Comparison of ENCODE assay signal across 8 cellular contexts in the genomic region with DNA sequence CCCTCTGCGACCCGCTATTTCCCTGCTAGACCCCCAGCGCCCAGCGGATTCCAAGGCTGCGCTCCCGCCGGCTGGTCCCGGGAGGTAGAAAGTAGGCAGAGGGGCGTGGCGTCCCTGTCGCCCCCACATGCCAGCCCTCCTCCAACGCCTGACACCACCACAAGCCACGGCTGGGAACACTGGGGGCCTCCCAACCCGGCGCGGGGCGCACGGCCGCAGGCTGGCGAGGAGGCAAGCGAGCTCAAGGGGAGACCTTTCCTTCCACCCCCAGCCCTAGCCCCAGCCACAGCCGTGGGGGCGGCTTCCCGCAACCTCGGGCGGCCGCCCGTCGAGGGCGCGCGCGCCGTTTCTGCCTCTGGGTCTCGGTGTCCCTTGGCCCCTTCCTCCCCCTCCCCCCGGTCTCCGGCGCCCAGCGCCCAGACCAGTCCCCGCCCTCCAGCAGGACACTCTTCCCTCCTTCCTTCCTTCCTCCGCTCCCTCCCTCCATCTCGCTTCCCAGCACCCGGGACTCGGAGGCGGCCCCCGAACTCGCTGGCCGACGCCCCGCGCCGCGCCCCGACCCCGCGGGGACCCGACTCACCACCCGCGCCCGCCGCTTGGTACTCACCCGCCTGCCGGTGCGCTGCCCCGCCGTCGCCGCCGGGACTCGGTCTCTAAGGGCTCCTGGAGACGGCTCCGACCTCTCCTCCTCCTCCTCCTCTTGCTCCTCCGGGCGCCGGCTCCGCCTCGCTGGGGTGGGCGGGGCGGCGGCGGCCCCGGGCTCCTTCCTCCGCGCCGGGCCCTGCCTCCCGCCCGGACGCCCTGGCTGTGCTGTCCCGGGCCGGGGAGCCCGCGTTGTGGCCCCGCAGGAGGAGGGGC. TPM values are rescaled to one million over a fixed set of nuclear protein-coding genes. Genes with fewer than 3 reads are reported as not detected.
DNase-seq lines count a peak whose midpoint lies in the region; ATAC-seq and TF ChIP-seq lines count a peak whose summit lies in the region.

A gene (minus strand): TSS at position 731 of the 858 bp plus-strand sequence. CDS start 125,781 bp downstream, outside the sequence.

- intact Hi-C loops in CD8-positive, alpha-beta T cell (cut with DNase I, micrococcal nuclease): no loop called here
- intact Hi-C loops in Right ventricle myocardium superior (cut with DNase I): loop anchor here (5.0 to 10.0 kb wide), 2 partner anchors 66 to 298 kb away; no protein-coding TSS in a partner anchor

- H3K27me3 Mint-ChIP-seq in CD8-positive, alpha-beta T cell (ENCODE audit: low read depth): peaks cover 53% of the 10 kb centered on the region
- peaks cover 60% of the 10 kb centered on the region for H3K27me3 Mint-ChIP-seq in activated naive CD8-positive, alpha-beta T cell treated with anti-CD3 and anti-CD28 coated beads, Interleukin-2, amount 50 U/mL, for 24 hours

- peaks cover 22% of the 10 kb centered on the region for H3K27me3 ChIP-seq in CD8-positive, alpha-beta T cell (ENCODE audit: insufficient read depth, low read length)

- no peaks in the 10 kb centered on the region for H3K9me3 ChIP-seq in CD8-positive, alpha-beta T cell (ENCODE audit: low read length)

- no peak within 1 kb of the TSS for H3K27ac ChIP-seq in CD8-positive, alpha-beta T cell (ENCODE audit: low read depth, low read length)

- TF ChIP-seq CTCF in CD8-positive, alpha-beta T cell (IDR thresholded peaks at IDR 0.05): no peak
- no peak for TF ChIP-seq CTCF in GM20000 (IDR thresholded peaks at IDR 0.05; ENCODE audit: extremely low read depth, missing control alignments)

- CTCF ChIA-PET in CD8-positive, alpha-beta T cell (lab: Charles Lee): no interaction called here

- H3K4me1 ChIP-seq in CD8-positive, alpha-beta T cell (ENCODE audit: insufficient read depth, low read length): peaks cover 16% of the 10 kb centered on the region

- no peak for ATAC-seq in CD8-positive, alpha-beta T cell
- peak; percentile 73 for ATAC-seq in activated naive CD8-positive, alpha-beta T cell treated with anti-CD3 and anti-CD28 coated beads, Interleukin-2, amount 50 U/mL, for 24 hours
- peak; percentile 91 for ATAC-seq in Right ventricle myocardium superior (ENCODE audit: poor library complexity)
- ATAC-seq in HG03521 (IDR thresholded peaks at IDR 0.05; ENCODE audit: unreplicated experiment): no peak

- no peaks in the 10 kb centered on the region for H3K36me3 ChIP-seq in CD8-positive, alpha-beta T cell (ENCODE audit: insufficient read depth, low read length)

- H3K4me3 ChIP-seq in CD8-positive, alpha-beta T cell (ENCODE audit: low read depth, low read length): peak within 1 kb of the TSS; percentile 32

- no peak for DNase-seq in CD8-positive, alpha-beta T cell
- DNase-seq in GM20000 (ENCODE audit: low spot score) (peak; percentile 64), NCI-H2227 (lab: John Stamatoyannopoulos, UW; ENCODE audit: unreplicated experiment) (peak; percentile 75), Right ventricle myocardium superior (peak; percentile 81), occipital lobe (lab: John Stamatoyannopoulos, UW) (no peak)
- DNase-seq in activated naive CD8-positive, alpha-beta T cell treated with anti-CD3 and anti-CD28 coated beads, Interleukin-2, amount 50 U/mL, for 24 hours: peak; percentile 38
- no peak for DNase-seq in activated CD4-positive, CD25-positive, alpha-beta regulatory T cell treated with anti-CD3 and anti-CD28 coated beads, Interleukin-2, amount 50 U/mL, for 72 hours

- H3K36me3 Mint-ChIP-seq in CD8-positive, alpha-beta T cell: no peaks in the 10 kb centered on the region
- H3K36me3 Mint-ChIP-seq in activated naive CD8-positive, alpha-beta T cell treated with anti-CD3 and anti-CD28 coated beads, Interleukin-2, amount 50 U/mL, for 24 hours (ENCODE audit: low read depth): no peaks in the 10 kb centered on the region

- POLR2A ChIA-PET in CD8-positive, alpha-beta T cell (lab: Charles Lee): no interaction called here

- peak within 1 kb of the TSS; percentile 75 for H3K4me3 Mint-ChIP-seq in CD8-positive, alpha-beta T cell
- H3K4me3 Mint-ChIP-seq in activated naive CD8-positive, alpha-beta T cell treated with anti-CD3 and anti-CD28 coated beads, Interleukin-2, amount 50 U/mL, for 24 hours: peak within 1 kb of the TSS; percentile 75

- peaks cover 20% of the 10 kb centered on the region for H3K4me1 Mint-ChIP-seq in CD8-positive, alpha-beta T cell (ENCODE audit: low read depth)
- peaks cover 21% of the 10 kb centered on the region for H3K4me1 Mint-ChIP-seq in activated naive CD8-positive, alpha-beta T cell treated with anti-CD3 and anti-CD28 coated beads, Interleukin-2, amount 50 U/mL, for 24 hours

- no peaks in the 10 kb centered on the region for H3K9me3 Mint-ChIP-seq in CD8-positive, alpha-beta T cell
- H3K9me3 Mint-ChIP-seq in activated naive CD8-positive, alpha-beta T cell treated with anti-CD3 and anti-CD28 coated beads, Interleukin-2, amount 50 U/mL, for 24 hours: no peaks in the 10 kb centered on the region

- no peak within 1 kb of the TSS for H3K27ac Mint-ChIP-seq in CD8-positive, alpha-beta T cell
- no peak within 1 kb of the TSS for H3K27ac Mint-ChIP-seq in activated naive CD8-positive, alpha-beta T cell treated with anti-CD3 and anti-CD28 coated beads, Interleukin-2, amount 50 U/mL, for 24 hours

RNA-seq across cellular contexts. Expression of the gene that starts here (rescaled TPM):
- total RNA-seq in CD8-positive, alpha-beta T cell: not detected
- total RNA-seq in Right ventricle myocardium superior (31.9 TPM), occipital lobe (29.9 TPM)

Comparison
In these comparisons a context has a peak if more than half of its experiments do, and no peak if none do; other contexts are left out.
1. RNA of the gene that starts here (total RNA-seq): 31.9 TPM in Right ventricle myocardium superior (single experiment) and 29.9 TPM in occipital lobe (single experiment); not detected in CD8-positive, alpha-beta T cell; every median in the first group is over 10 times any median in the second.
2. ATAC-seq: peak in activated naive CD8-positive, alpha-beta T cell treated with anti-CD3 and anti-CD28 coated beads, Interleukin-2, amount 50 U/mL, for 24 hours (single experiment) and Right ventricle myocardium superior (single experiment); none in CD8-positive, alpha-beta T cell (single experiment) and HG03521 (single experiment).
3. DNase-seq: peak in GM20000 (single experiment), NCI-H2227 (single experiment), activated naive CD8-positive, alpha-beta T cell treated with anti-CD3 and anti-CD28 coated beads, Interleukin-2, amount 50 U/mL, for 24 hours (single experiment) and Right ventricle myocardium superior (single experiment); none in CD8-positive, alpha-beta T cell (0 of 7), occipital lobe (single experiment) and activated CD4-positive, CD25-positive, alpha-beta regulatory T cell treated with anti-CD3 and anti-CD28 coated beads, Interleukin-2, amount 50 U/mL, for 72 hours (single experiment).